ENCODE assay signal across 17 cellular contexts in genomic region chr14:71140157-71140556, GRCh38.
DNase-seq lines count a peak whose midpoint lies in the region; ATAC-seq, FAIRE-seq and TF ChIP-seq lines count a peak whose summit lies in the region.
"Had no signal": no experiment of that assay in that cellular context is flagged by ENCODE, and none has a peak within 500 bp of the region (broad histone marks: within the 10 kb centered on the region; RNA-seq: fewer than 3 reads in every experiment).

No MANE protein-coding gene starts in this region.

- no peaks in the 10 kb centered on the region for H3K79me2 ChIP-seq in ACC112 (ENCODE audit: control insufficient read depth, insufficient read depth, low read length, unreplicated experiment)

- no peak overlapping the region for H3K4me3 ChIP-seq in ACC112 (ENCODE audit: low read depth, low read length)
- H3K4me3 ChIP-seq in SK-N-MC: no peak overlapping the region
- H3K4me3 ChIP-seq in neuronal stem cell (ENCODE audit: low read length in 2 of 2): no peak overlapping the region

- no peaks in the 10 kb centered on the region for H3K9me3 Mint-ChIP-seq in activated naive CD8-positive, alpha-beta T cell treated with anti-CD3 and anti-CD28 coated beads, Interleukin-2, amount 50 U/mL, for 24 hours
- peaks cover 2% of the 10 kb centered on the region for H3K9me3 Mint-ChIP-seq in stimulated activated memory B cell treated with anti-CD40 and anti-IgM and Interleukin-4, amounts not matched to agents 10 μg/mL and 1 μg/mL and 100 μg/mL, for 72 hours

- H2BK15ac ChIP-seq in neuronal stem cell (ENCODE audit: low read length): no peak overlapping the region

- no peak for FAIRE-seq in GM12892 (lab: Jason Lieb, UNC)
- FAIRE-seq: A204.1 had no signal

- H3K9ac ChIP-seq in SK-N-MC (ENCODE audit: insufficient read length) (peak overlapping the region; percentile 12), neuronal stem cell (ENCODE audit: low read depth, low read length, poor library complexity) (no peak overlapping the region)

- H3K4me2 ChIP-seq in neuronal stem cell (ENCODE audit: insufficient read depth, low read length, poor library complexity, severe bottlenecking): no peak overlapping the region

- no peaks in the 10 kb centered on the region for H3K79me1 ChIP-seq in neuronal stem cell (ENCODE audit: low read depth, low read length)

- H3K27me3 ChIP-seq in ACC112 (ENCODE audit: insufficient read depth, low read length) (no peaks in the 10 kb centered on the region), neuronal stem cell (ENCODE audit: control insufficient read depth in 3 of 3, insufficient read depth in 3 of 3, low read depth in 1 of 3, low read length in 3 of 3) (no peaks in the 10 kb centered on the region)

- no peak overlapping the region for H3K14ac ChIP-seq in neuronal stem cell (ENCODE audit: low read length)

- H4K91ac ChIP-seq in neuronal stem cell (ENCODE audit: low read depth, low read length, poor library complexity): no peak overlapping the region

- H3K4me1 Mint-ChIP-seq in activated naive CD8-positive, alpha-beta T cell treated with anti-CD3 and anti-CD28 coated beads, Interleukin-2, amount 50 U/mL, for 24 hours: peaks cover 44% of the 10 kb centered on the region
- H3K4me1 Mint-ChIP-seq in stimulated activated memory B cell treated with anti-CD40 and anti-IgM and Interleukin-4, amounts not matched to agents 10 μg/mL and 1 μg/mL and 100 μg/mL, for 72 hours: peaks cover 38% of the 10 kb centered on the region

- no peak overlapping the region for H2BK5ac ChIP-seq in neuronal stem cell (ENCODE audit: low read length)

- H3K27ac Mint-ChIP-seq in activated naive CD8-positive, alpha-beta T cell treated with anti-CD3 and anti-CD28 coated beads, Interleukin-2, amount 50 U/mL, for 24 hours: no peak overlapping the region
- H3K27ac Mint-ChIP-seq in stimulated activated memory B cell treated with anti-CD40 and anti-IgM and Interleukin-4, amounts not matched to agents 10 μg/mL and 1 μg/mL and 100 μg/mL, for 72 hours: no peak overlapping the region

- H3K9me3 ChIP-seq in SK-N-MC (ENCODE audit: low read depth, low read length) (no peaks in the 10 kb centered on the region), neuronal stem cell (replicated peaks in 1 of 2; ENCODE audit: control insufficient read depth in 2 of 2, insufficient read depth in 1 of 2, low read depth in 1 of 2, low read length in 2 of 2) (peaks cover 2 to 8% of the 10 kb centered on the region in 2 donors)

- TF ChIP-seq POLR2A in GM12892 (IDR thresholded peaks at IDR 0.05; ENCODE audit: low read depth, low read length): no peak

- peak overlapping the region; percentile 28 for H3K18ac ChIP-seq in neuronal stem cell (ENCODE audit: low read length)

- peaks cover 50% of the 10 kb centered on the region for H3K4me1 ChIP-seq in ACC112 (ENCODE audit: control insufficient read depth, insufficient read depth, low read length, unreplicated experiment)
- peaks cover 3 to 7% of the 10 kb centered on the region in 2 donors for H3K4me1 ChIP-seq in neuronal stem cell (ENCODE audit: control insufficient read depth in 2 of 2, insufficient read depth in 1 of 2, low read depth in 1 of 2, low read length in 2 of 2)

- DNase-seq in SK-N-MC (ENCODE audit: low read depth, low spot score): no peak
- no peak for DNase-seq in neuronal stem cell (ENCODE audit: low spot score)
- DNase-seq in activated naive CD8-positive, alpha-beta T cell treated with anti-CD3 and anti-CD28 coated beads, Interleukin-2, amount 50 U/mL, for 24 hours: no peak
- no peak for DNase-seq in GM03348 (ENCODE audit: low spot score)
- DNase-seq in GM12892 (ENCODE audit: insufficient read length): no peak
- DNase-seq: C1 segment of cervical spinal cord, GF-D8, H7, KG1, NCI-H1436, NCI-H2029 treated with DMSO at 0.1 percent for 48 hours, NCI-H2171 treated with DMSO at 0.1 percent for 48 hours, NCI-H748 treated with DMSO at 0.1 percent for 48 hours had no signal

- no peak overlapping the region for H2AK5ac ChIP-seq in neuronal stem cell (ENCODE audit: low read depth, low read length)

- no peak overlapping the region for H4K8ac ChIP-seq in neuronal stem cell (ENCODE audit: low read depth, low read length)

- H3K4ac ChIP-seq in neuronal stem cell (ENCODE audit: low read length): no peak overlapping the region

- H2AFZ ChIP-seq in ACC112 (ENCODE audit: low read length, unreplicated experiment) (peak overlapping the region; percentile 53), neuronal stem cell (ENCODE audit: low read length) (no peak overlapping the region)

- no peaks in the 10 kb centered on the region for H3K27me3 Mint-ChIP-seq in activated naive CD8-positive, alpha-beta T cell treated with anti-CD3 and anti-CD28 coated beads, Interleukin-2, amount 50 U/mL, for 24 hours
- H3K27me3 Mint-ChIP-seq in stimulated activated memory B cell treated with anti-CD40 and anti-IgM and Interleukin-4, amounts not matched to agents 10 μg/mL and 1 μg/mL and 100 μg/mL, for 72 hours: no peaks in the 10 kb centered on the region

- H2BK120ac ChIP-seq in neuronal stem cell (ENCODE audit: low read depth, low read length): no peak overlapping the region

- H3K4me3 Mint-ChIP-seq in activated naive CD8-positive, alpha-beta T cell treated with anti-CD3 and anti-CD28 coated beads, Interleukin-2, amount 50 U/mL, for 24 hours: no peak overlapping the region
- H3K4me3 Mint-ChIP-seq in stimulated activated memory B cell treated with anti-CD40 and anti-IgM and Interleukin-4, amounts not matched to agents 10 μg/mL and 1 μg/mL and 100 μg/mL, for 72 hours: no peak overlapping the region

- WGBS in neuronal stem cell (ENCODE audit: extremely low coverage in 2 of 2, insufficient read length in 2 of 2, insufficient replicate concordance in 1 of 2), 2 donors: no CpG with 5 or more reads among the region's 2 CpGs

- H3K27ac ChIP-seq in ACC112 (ENCODE audit: low read depth, low read length): peak overlapping the region; percentile 95
- peak overlapping the region; percentile 82 for H3K27ac ChIP-seq in SK-N-MC
- H3K27ac ChIP-seq in neuronal stem cell (replicated peaks; ENCODE audit: low read length): no peak overlapping the region

- H3K23ac ChIP-seq in neuronal stem cell (ENCODE audit: low read depth, low read length, poor library complexity): no peak overlapping the region

- H3K36me3 Mint-ChIP-seq in activated naive CD8-positive, alpha-beta T cell treated with anti-CD3 and anti-CD28 coated beads, Interleukin-2, amount 50 U/mL, for 24 hours (ENCODE audit: low read depth): no peaks in the 10 kb centered on the region
- H3K36me3 Mint-ChIP-seq in stimulated activated memory B cell treated with anti-CD40 and anti-IgM and Interleukin-4, amounts not matched to agents 10 μg/mL and 1 μg/mL and 100 μg/mL, for 72 hours: no peaks in the 10 kb centered on the region

- peak; percentile 35 for ATAC-seq in HG02981 (IDR thresholded peaks at IDR 0.05; ENCODE audit: unreplicated experiment)
- ATAC-seq in activated naive CD8-positive, alpha-beta T cell treated with anti-CD3 and anti-CD28 coated beads, Interleukin-2, amount 50 U/mL, for 24 hours: no peak
- no peak for ATAC-seq in stimulated activated memory B cell treated with anti-CD40 and anti-IgM and Interleukin-4, amounts not matched to agents 10 μg/mL and 1 μg/mL and 100 μg/mL, for 72 hours

- H2BK12ac ChIP-seq in neuronal stem cell (ENCODE audit: low read length): no peak overlapping the region

- no peaks in the 10 kb centered on the region for H3K36me3 ChIP-seq in ACC112 (ENCODE audit: insufficient read depth, low read length)
- H3K36me3 ChIP-seq in SK-N-MC (ENCODE audit: insufficient read depth, low read length): no peaks in the 10 kb centered on the region
- no peaks in the 10 kb centered on the region for H3K36me3 ChIP-seq in neuronal stem cell (replicated peaks in 1 of 2; ENCODE audit: control insufficient read depth in 2 of 2, insufficient read depth in 2 of 2, low read length in 2 of 2)
